In genomic region chr19:1826557-1827521, GRCh38 we compare ENCODE assay signal across 9 cellular contexts. TPM values are rescaled to one million over a fixed set of nuclear protein-coding genes. Genes with fewer than 3 reads are reported as not detected.
DNase-seq lines count a peak whose midpoint lies in the region; ATAC-seq, FAIRE-seq and TF ChIP-seq lines count a peak whose summit lies in the region.
"Had no signal": no experiment of that assay in that cellular context is flagged by ENCODE, and none has a peak within 500 bp of the region (broad histone marks: within the 10 kb centered on the region; RNA-seq: fewer than 3 reads in every experiment).

No MANE protein-coding gene starts in this region.

- CTCF ChIA-PET in A549 (lab: Yijun Ruan, JAX) = interaction anchor here (0.6 to 14.1 kb wide), 37 partner anchors 9 to 382 kb away, joined by 3 to 212 read pairs (median 4); no protein-coding TSS in a partner anchor
- CTCF ChIA-PET in PC-9 (lab: Charles Lee) = interaction anchor here (0.5 to 1.2 kb wide), 4 partner anchors 12 to 305 kb away, joined by 3 to 21 read pairs (median 4); no protein-coding TSS in a partner anchor

- H3K9ac ChIP-seq in liver (ENCODE audit: low read depth in 1 of 2, low read length in 2 of 2) (no peak overlapping the region), MM.1S (ENCODE audit: low read length) (no peak overlapping the region)

- no peak for FAIRE-seq in A549 (lab: Jason Lieb, UNC)

- peak overlapping the region in 1 of 2 experiments; percentile 48; a peak in 2 of 6 replicates for H3K27ac ChIP-seq in A549
- H3K27ac ChIP-seq in ectodermal cell (ENCODE audit: insufficient read depth, low read depth, low read length, poor library complexity, severe bottlenecking) = peak overlapping the region; percentile 48
- peak overlapping the region in 1 of 2 donors; percentile 40 for H3K27ac ChIP-seq in liver (ENCODE audit: low read depth in 1 of 2, low read length in 2 of 2)
- H3K27ac ChIP-seq in MM.1S (ENCODE audit: low read length) = no peak overlapping the region
- H3K27ac ChIP-seq in PC-9 = no peak overlapping the region

- ATAC-seq in A549 (peak; percentile 38 to 63; a peak in 5 of 6 replicates), HG03108 (IDR thresholded peaks at IDR 0.05; ENCODE audit: unreplicated experiment) (no peak)

- H3K27me3 ChIP-seq in ectodermal cell (ENCODE audit: control insufficient read depth, insufficient read depth, low read length, poor library complexity, severe bottlenecking) (no peaks in the 10 kb centered on the region), liver (ENCODE audit: control insufficient read depth in 4 of 4, insufficient read depth in 4 of 4, low read length in 3 of 4) (no peaks in the 10 kb centered on the region), MM.1S (replicated peaks; ENCODE audit: insufficient read depth, low read length) (no peaks in the 10 kb centered on the region), PC-9 (ENCODE audit: insufficient read depth, low read depth) (no peaks in the 10 kb centered on the region)

- no peak for TF ChIP-seq RAD21 in A549 (conservative IDR thresholded peaks at IDR 0.05 in 1 of 2, IDR thresholded peaks at IDR 0.05 in 1 of 2)
- no peak for TF ChIP-seq RAD21 in liver (IDR thresholded peaks at IDR 0.05)

- DNase-seq in A549 (ENCODE audit: low read depth in 1 of 2, low spot score in 1 of 2) (peak in 1 of 2 experiments; percentile 36), HT-29 (ENCODE audit: low spot score) (peak; percentile 41), NCI-H2081 (lab: John Stamatoyannopoulos, UW) (no peak), MM.1S (no peak), PC-9 (no peak)
- DNase-seq: GF-D8 had no signal

- BruUV-seq in PC-9 (replicated peaks; lab: Mats Ljungman, UMichigan) = no TSS peak

- no peaks in the 10 kb centered on the region for H4K20me1 ChIP-seq in MM.1S (ENCODE audit: insufficient read depth, low read length)
- H4K20me1 ChIP-seq in PC-9 (ENCODE audit: insufficient read depth) = peaks cover 5% of the 10 kb centered on the region

- TF ChIP-seq CTCF in A549 (IDR thresholded peaks at IDR 0.05) (no peak), liver (IDR thresholded peaks at IDR 0.05; ENCODE audit: low read depth, low read length, missing input control) (peak; percentile 3), MM.1S (IDR thresholded peaks at IDR 0.05; ENCODE audit: low read length) (no peak), PC-9 (conservative IDR thresholded peaks at IDR 0.05) (no peak)

- no peak for TF ChIP-seq EP300 in A549 (IDR thresholded peaks at IDR 0.05)

- peaks cover 1% of the 10 kb centered on the region for H3K36me3 ChIP-seq in ectodermal cell (ENCODE audit: control insufficient read depth, insufficient read depth, low read length)
- H3K36me3 ChIP-seq in liver (ENCODE audit: control insufficient read depth in 4 of 4, insufficient read depth in 3 of 4, low read depth in 1 of 4, low read length in 3 of 4) = peaks cover 5 to 14% (median 12%) of the 10 kb centered on the region in 4 donors
- H3K36me3 ChIP-seq in MM.1S (replicated peaks; ENCODE audit: insufficient read depth, low read length) = no peaks in the 10 kb centered on the region
- no peaks in the 10 kb centered on the region for H3K36me3 ChIP-seq in PC-9 (ENCODE audit: low read depth)

- H2AFZ ChIP-seq in MM.1S (ENCODE audit: low read length) (no peak overlapping the region), PC-9 (no peak overlapping the region)

- WGBS in A549 (ENCODE audit: missing lambda C conversion rate) = 76% methylated on average over 18 of the region's 63 CpGs
- WGBS in ectodermal cell, 2 experiments = 32% methylated on average over 63 of the region's 63 CpGs
- 60% methylated on average over 63 of the region's 63 CpGs for WGBS in liver

- no peaks in the 10 kb centered on the region for H3F3A ChIP-seq in MM.1S (ENCODE audit: insufficient read depth, low read length)
- H3F3A ChIP-seq in PC-9 (ENCODE audit: insufficient read depth, low read depth) = no peaks in the 10 kb centered on the region

- H3K9me2 ChIP-seq in MM.1S (replicated peaks; ENCODE audit: insufficient read depth, low read length) (no peaks in the 10 kb centered on the region), PC-9 (ENCODE audit: insufficient read depth) (no peaks in the 10 kb centered on the region)

- intact Hi-C loops in PC-9 (cut with micrococcal nuclease; ENCODE audit: unreplicated experiment) = no loop called here

- H3K4me1 ChIP-seq in A549 = peaks cover 10% of the 10 kb centered on the region
- H3K4me1 ChIP-seq in ectodermal cell (ENCODE audit: control insufficient read depth, insufficient read depth, low read length) = peaks cover 14% of the 10 kb centered on the region
- H3K4me1 ChIP-seq in liver (ENCODE audit: control insufficient read depth in 4 of 4, insufficient read depth in 4 of 4, low read length in 3 of 4) = peaks cover 12 to 42% (median 20%) of the 10 kb centered on the region in 4 donors
- H3K4me1 ChIP-seq in MM.1S (ENCODE audit: low read length) = no peaks in the 10 kb centered on the region
- H3K4me1 ChIP-seq in PC-9 (replicated peaks; ENCODE audit: insufficient read depth) = no peaks in the 10 kb centered on the region

- 0 out of 3 replicates have a peak overlapping the region, but pooled peaks have one; percentile 14 for H3K4me2 ChIP-seq in A549
- no peak overlapping the region for H3K4me2 ChIP-seq in MM.1S (ENCODE audit: low read depth, low read length)
- no peak overlapping the region for H3K4me2 ChIP-seq in PC-9

- no peak overlapping the region for H3K4me3 ChIP-seq in A549
- H3K4me3 ChIP-seq in ectodermal cell (ENCODE audit: insufficient read depth, low read depth, low read length) = no peak overlapping the region
- no peak overlapping the region for H3K4me3 ChIP-seq in liver (ENCODE audit: low read depth in 1 of 3, low read length in 3 of 3)
- H3K4me3 ChIP-seq in MM.1S (ENCODE audit: low read length) = no peak overlapping the region
- no peak overlapping the region for H3K4me3 ChIP-seq in PC-9

- H3K9me3 ChIP-seq in A549 = no peaks in the 10 kb centered on the region
- H3K9me3 ChIP-seq in ectodermal cell (ENCODE audit: control insufficient read depth, low read length) = no peaks in the 10 kb centered on the region
- H3K9me3 ChIP-seq in liver (ENCODE audit: control insufficient read depth in 4 of 4, low read length in 3 of 4) = no peaks in the 10 kb centered on the region
- H3K9me3 ChIP-seq in MM.1S (replicated peaks; ENCODE audit: insufficient read depth, low read length) = no peaks in the 10 kb centered on the region
- no peaks in the 10 kb centered on the region for H3K9me3 ChIP-seq in PC-9 (ENCODE audit: insufficient read depth, low read depth)

- H3K79me2 ChIP-seq in MM.1S (ENCODE audit: low read length) = peaks cover 37% of the 10 kb centered on the region
- H3K79me2 ChIP-seq in PC-9 (ENCODE audit: low read depth) = no peaks in the 10 kb centered on the region

- TF ChIP-seq POLR2A in A549 (IDR thresholded peaks at IDR 0.05; ENCODE audit: low read length) = no peak

- POLR2A ChIA-PET in A549 (lab: Yijun Ruan, JAX) = no interaction called here
- POLR2A ChIA-PET in PC-9 (lab: Charles Lee; ENCODE audit: unreplicated experiment) = interaction anchor here (0.6 kb wide), 1 partner anchor 316 kb away, joined by 11 read pairs; no protein-coding TSS in a partner anchor

RNA-seq across cellular contexts. Expression of gene ATP8B3, which starts 14.8 kb away (rescaled TPM):
- 2.7 and 4.7 TPM in 2 replicates for polyA plus RNA-seq in A549 (2011; rRNA removed)
- polyA plus RNA-seq in A549 (2012; cell fraction: cytosol; rRNA removed) = 4.8 and 6.9 TPM in 2 replicates
- polyA plus RNA-seq in A549 (2012; cell fraction: nucleus; rRNA removed) = 19.2 and 19.8 TPM in 2 replicates
- polyA plus RNA-seq in A549 (2017; fragmentation: RNase III; extraction: RNeasy Plus Mini Kit Qiagen cat#74134 plus additional on column Dnase treatment) = 3.2 to 4.2 TPM (median 3.9 TPM) in 3 replicates
- polyA minus RNA-seq in A549 (2011; rRNA and poly(A)+ RNA removed) = 4.5 and 6.4 TPM in 2 replicates
- total RNA-seq in HT-29 (2014; rRNA removed; shearing (Covaris generic)) = 0.65 and 2.0 TPM in 2 replicates
- polyA plus RNA-seq in ectodermal cell (2013, experiment 1 of 4) = 0.94 TPM
- polyA plus RNA-seq in ectodermal cell (2013, experiment 2 of 4) = 0.82 TPM
- 1.4 TPM for polyA plus RNA-seq in ectodermal cell (2013, experiment 3 of 4)
- 1.2 TPM for polyA plus RNA-seq in ectodermal cell (2013, experiment 4 of 4)
- 1 to 10 TPM in 1 of 2 donors, under 1 TPM in 1; 0.50 to 3.1 TPM for total RNA-seq in liver
- under 1 TPM; 0.42 to 0.53 TPM for polyA plus RNA-seq in liver
- 8.3 and 9.0 TPM in 2 replicates for total RNA-seq in PC-9 (2021)

RNA-seq across cellular contexts. Expression of gene REXO1, which starts 21.4 kb away (rescaled TPM):
- polyA plus RNA-seq in A549 (2011; rRNA removed) (5.6 and 7.3 TPM in 2 replicates), A549 (2017; fragmentation: RNase III; extraction: RNeasy Plus Mini Kit Qiagen cat#74134 plus additional on column Dnase treatment) (13.8 to 15.6 TPM (median 14.5 TPM) in 3 replicates), liver (10 to 100 TPM in 1 of 2 donors, 1 to 10 TPM in 1; 2.0 to 10.0 TPM)
- polyA plus RNA-seq in A549 (2012; cell fraction: cytosol; rRNA removed) = 25.2 and 29.8 TPM in 2 replicates
- polyA plus RNA-seq in A549 (2012; cell fraction: nucleus; rRNA removed) = 73.2 and 590 TPM in 2 replicates
- polyA minus RNA-seq in A549 (2011; rRNA and poly(A)+ RNA removed) = 5.5 and 18.1 TPM in 2 replicates
- total RNA-seq in HT-29 (2014; rRNA removed; shearing (Covaris generic)) = 19.1 and 26.1 TPM in 2 replicates
- polyA plus RNA-seq in ectodermal cell (2013, experiment 1 of 4) = 34.6 TPM
- polyA plus RNA-seq in ectodermal cell (2013, experiment 2 of 4) = 34.7 TPM
- polyA plus RNA-seq in ectodermal cell (2013, experiment 3 of 4) = 21.9 TPM
- polyA plus RNA-seq in ectodermal cell (2013, experiment 4 of 4) = 24.1 TPM
- total RNA-seq in liver (10 to 100 TPM in 1 of 2 donors, 1 to 10 TPM in 1; 8.3 to 11.5 TPM), PC-9 (2021) (25.6 and 25.8 TPM in 2 replicates)

RNA-seq across cellular contexts. Expression of gene KLF16, which starts 36.5 kb away (rescaled TPM):
- polyA plus RNA-seq in A549 (2011; rRNA removed) = 4.1 and 5.8 TPM in 2 replicates
- 22.9 and 43.9 TPM in 2 replicates for polyA plus RNA-seq in A549 (2012; cell fraction: cytosol; rRNA removed)
- polyA plus RNA-seq in A549 (2012; cell fraction: nucleus; rRNA removed) = 36.5 and 74.1 TPM in 2 replicates
- 23.9 to 28.0 TPM (median 25.7 TPM) in 3 replicates for polyA plus RNA-seq in A549 (2017; fragmentation: RNase III; extraction: RNeasy Plus Mini Kit Qiagen cat#74134 plus additional on column Dnase treatment)
- 2.7 and 4.3 TPM in 2 replicates for polyA minus RNA-seq in A549 (2011; rRNA and poly(A)+ RNA removed)
- 25.2 and 34.5 TPM in 2 replicates for total RNA-seq in HT-29 (2014; rRNA removed; shearing (Covaris generic))
- polyA plus RNA-seq in ectodermal cell (2013, experiment 1 of 4) = 12.7 TPM
- 14.9 TPM for polyA plus RNA-seq in ectodermal cell (2013, experiment 2 of 4)
- polyA plus RNA-seq in ectodermal cell (2013, experiment 3 of 4) = 17.7 TPM
- 15.5 TPM for polyA plus RNA-seq in ectodermal cell (2013, experiment 4 of 4)
- 1 to 10 TPM; 4.4 to 7.6 TPM for total RNA-seq in liver
- 10 to 100 TPM in 1 of 2 donors, 1 to 10 TPM in 1; 1.2 to 14.8 TPM for polyA plus RNA-seq in liver
- total RNA-seq in PC-9 (2021) = 26.7 and 41.2 TPM in 2 replicates

RNA-seq across cellular contexts. Expression of gene ABHD17A, which starts 58.5 kb away (rescaled TPM):
- 12.8 and 14.8 TPM in 2 replicates for polyA plus RNA-seq in A549 (2011; rRNA removed)
- 38.5 and 63.7 TPM in 2 replicates for polyA plus RNA-seq in A549 (2012; cell fraction: cytosol; rRNA removed)
- 70.9 and 111 TPM in 2 replicates for polyA plus RNA-seq in A549 (2012; cell fraction: nucleus; rRNA removed)
- polyA plus RNA-seq in A549 (2017; fragmentation: RNase III; extraction: RNeasy Plus Mini Kit Qiagen cat#74134 plus additional on column Dnase treatment) = 20.9 to 23.1 TPM (median 21.7 TPM) in 3 replicates
- polyA minus RNA-seq in A549 (2011; rRNA and poly(A)+ RNA removed) = 4.3 and 5.5 TPM in 2 replicates
- 136 and 141 TPM in 2 replicates for total RNA-seq in HT-29 (2014; rRNA removed; shearing (Covaris generic))
- polyA plus RNA-seq in ectodermal cell (2013, experiment 1 of 4) = 48.7 TPM
- polyA plus RNA-seq in ectodermal cell (2013, experiment 2 of 4) = 44.6 TPM
- polyA plus RNA-seq in ectodermal cell (2013, experiment 3 of 4) = 47.8 TPM
- 46.8 TPM for polyA plus RNA-seq in ectodermal cell (2013, experiment 4 of 4)
- total RNA-seq in liver = 10 to 100 TPM; 25.4 to 28.6 TPM
- 10 to 100 TPM in 1 of 2 donors, 1 to 10 TPM in 1; 8.1 to 30.2 TPM for polyA plus RNA-seq in liver
- total RNA-seq in PC-9 (2021) = 33.0 and 35.9 TPM in 2 replicates
